Comparison of ENCODE assay signal across 11 cellular contexts in genomic region chrX:55919367-55920221, GRCh38.
A peak's percentile ranks its signal among the peaks of the same experiment; 100 is the strongest.
DNase-seq lines count a peak whose midpoint lies in the region; ATAC-seq lines count a peak whose summit lies in the region.
"Had no signal": no experiment of that assay in that cellular context is flagged by ENCODE, and none has a peak within 500 bp of the region (broad histone marks: within the 10 kb centered on the region; RNA-seq: fewer than 3 reads in every experiment).

No MANE protein-coding gene starts in this region.

- H3K27ac Mint-ChIP-seq in activated T-cell treated with anti-CD3 and anti-CD28 coated beads, Interleukin-2, amount 50 U/mL, for 72 hours = no peak overlapping the region

- no peaks in the 10 kb centered on the region for H3K4me1 Mint-ChIP-seq in activated T-cell treated with anti-CD3 and anti-CD28 coated beads, Interleukin-2, amount 50 U/mL, for 72 hours (ENCODE audit: low read depth)

- H3K27me3 ChIP-seq in right cardiac atrium (ENCODE audit: control insufficient read depth, insufficient read depth) (no peaks in the 10 kb centered on the region), Karpas-422 (ENCODE audit: low read length) (no peaks in the 10 kb centered on the region), SJCRH30 (no peaks in the 10 kb centered on the region)

- 93% methylated on average over 12 of the region's 12 CpGs for WGBS in right cardiac atrium

- no peak overlapping the region for H3K4me3 Mint-ChIP-seq in activated T-cell treated with anti-CD3 and anti-CD28 coated beads, Interleukin-2, amount 50 U/mL, for 72 hours

- intact Hi-C loops in Right ventricle myocardium inferior (cut with DNase I) = no loop called here
- intact Hi-C loops in right cardiac atrium (cut with DNase I) = no loop called here

- H3K4me2 ChIP-seq in Karpas-422 (ENCODE audit: low read depth, low read length, poor library complexity, severe bottlenecking) = peak overlapping the region; percentile 32

- H3K4me3 ChIP-seq in right cardiac atrium (ENCODE audit: low read length) = no peak overlapping the region
- 0 out of 2 replicates have a peak overlapping the region, but pooled peaks have one; percentile 15 for H3K4me3 ChIP-seq in Karpas-422 (ENCODE audit: low read length)
- H3K4me3 ChIP-seq in SJCRH30 = no peak overlapping the region
- H3K4me3 ChIP-seq: thoracic aorta had no signal

- no peak overlapping the region for H3K9ac ChIP-seq in Karpas-422 (ENCODE audit: low read length)

- no peak overlapping the region for H2AFZ ChIP-seq in Karpas-422 (ENCODE audit: low read length)

- no peak overlapping the region for H3K27ac ChIP-seq in right cardiac atrium (ENCODE audit: low read length)
- no peak overlapping the region for H3K27ac ChIP-seq in Karpas-422 (ENCODE audit: low read length)
- H3K27ac ChIP-seq in SJCRH30 = no peak overlapping the region
- H3K27ac ChIP-seq: thoracic aorta had no signal

- H4K20me1 ChIP-seq in Karpas-422 (ENCODE audit: insufficient read depth, low read depth, low read length) = no peaks in the 10 kb centered on the region

- peaks cover 5 to 12% of the 10 kb centered on the region in 2 donors for H3K9me3 Mint-ChIP-seq in activated T-cell treated with anti-CD3 and anti-CD28 coated beads, Interleukin-2, amount 50 U/mL, for 72 hours

- H3K27me3 Mint-ChIP-seq in activated T-cell treated with anti-CD3 and anti-CD28 coated beads, Interleukin-2, amount 50 U/mL, for 72 hours (ENCODE audit: low read depth) = peaks cover 24% of the 10 kb centered on the region

- H3K36me3 Mint-ChIP-seq in activated T-cell treated with anti-CD3 and anti-CD28 coated beads, Interleukin-2, amount 50 U/mL, for 72 hours (ENCODE audit: insufficient read depth in 2 of 2) = peaks cover 3 to 7% of the 10 kb centered on the region in 2 donors

- H3K36me3 ChIP-seq in Karpas-422 (ENCODE audit: insufficient read depth, low read length) (no peaks in the 10 kb centered on the region), SJCRH30 (no peaks in the 10 kb centered on the region)
- H3K36me3 ChIP-seq: thoracic aorta had no signal

- no peaks in the 10 kb centered on the region for H3K4me1 ChIP-seq in right cardiac atrium (ENCODE audit: control insufficient read depth, insufficient read depth, low read length)
- peaks cover 14% of the 10 kb centered on the region for H3K4me1 ChIP-seq in Karpas-422 (ENCODE audit: low read length)
- no peaks in the 10 kb centered on the region for H3K4me1 ChIP-seq in SJCRH30

- no peaks in the 10 kb centered on the region for H3K9me3 ChIP-seq in right cardiac atrium (ENCODE audit: control insufficient read depth, low read length)
- H3K9me3 ChIP-seq in Karpas-422 (ENCODE audit: low read length) = no peaks in the 10 kb centered on the region
- H3K9me3 ChIP-seq in SJCRH30 (replicated peaks) = no peaks in the 10 kb centered on the region
- H3K9me3 ChIP-seq: thoracic aorta had no signal

- ATAC-seq in Right ventricle myocardium inferior (no peak), right cardiac atrium (no peak), HG02610 (IDR thresholded peaks at IDR 0.05; ENCODE audit: unreplicated experiment) (peak; percentile 96)
- no peak for ATAC-seq in activated T-cell treated with anti-CD3 and anti-CD28 coated beads, Interleukin-2, amount 50 U/mL, for 72 hours (replicated peaks in 1 of 2)

- no peaks in the 10 kb centered on the region for H3K9me2 ChIP-seq in Karpas-422 (replicated peaks; ENCODE audit: insufficient read depth, low read length)

- DNase-seq in Right ventricle myocardium inferior (ENCODE audit: missing footprints) (peak; percentile 51), right cardiac atrium (no peak), Karpas-422 (peak; percentile 73), NCI-H524 treated with DMSO at 0.1 percent for 48 hours (lab: John Stamatoyannopoulos, UW) (no peak), GM03348 (ENCODE audit: low spot score) (no peak), SJCRH30 (no peak)
- DNase-seq in activated T-cell treated with anti-CD3 and anti-CD28 coated beads, Interleukin-2, amount 50 U/mL, for 72 hours = no peak
- DNase-seq: caudate nucleus, T-helper 9 cell had no signal

- no peaks in the 10 kb centered on the region for H3K79me2 ChIP-seq in Karpas-422 (ENCODE audit: low read length)

Comparison
In these comparisons a context has a peak if more than half of its experiments do, and no peak if none do; other contexts are left out.
1. DNase-seq: peak in Right ventricle myocardium inferior (single experiment) and Karpas-422 (single experiment); none in right cardiac atrium (0 of 3), activated T-cell treated with anti-CD3 and anti-CD28 coated beads, Interleukin-2, amount 50 U/mL, for 72 hours (0 of 2), NCI-H524 treated with DMSO at 0.1 percent for 48 hours (single experiment), GM03348 (single experiment) and SJCRH30 (0 of 2).